In the genomic region with DNA sequence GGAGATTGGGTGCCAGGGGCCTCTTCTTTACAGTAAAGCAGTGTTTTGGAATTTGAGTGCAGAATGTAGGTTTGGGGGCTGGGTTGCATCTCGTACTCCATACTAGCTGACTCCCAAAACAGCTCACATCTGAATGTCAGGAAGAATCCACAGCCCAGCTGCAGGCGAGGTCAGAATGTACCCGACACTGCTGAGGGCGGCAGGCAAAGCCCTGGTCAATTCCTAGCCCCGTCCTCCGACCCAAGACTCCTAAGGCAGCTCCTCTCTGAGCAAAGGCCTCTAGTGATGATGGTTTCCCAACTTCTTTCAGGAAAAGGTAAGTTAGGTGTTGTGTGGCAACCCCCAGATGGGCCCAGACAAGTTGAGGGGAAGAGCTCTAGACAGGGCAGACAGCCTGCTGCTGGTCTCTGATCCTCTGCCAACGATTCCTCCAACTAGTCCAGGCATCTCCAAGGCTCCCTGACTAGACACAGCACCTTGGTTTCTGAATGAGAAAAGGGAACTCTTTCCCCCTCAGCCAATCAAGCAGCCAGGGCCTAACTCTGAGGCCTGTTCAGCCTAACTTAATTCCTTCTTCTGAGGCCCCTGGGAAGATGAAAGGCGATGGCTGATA, we compare ENCODE assay signal across 1 cellular context.
TF ChIP-seq lines count a peak whose summit lies in the region.

No MANE protein-coding gene starts in this region.

TF ChIP-seq in IMR-90, 13 proteins besides CTCF, POLR2A, EP300 and RAD21:
- TF ChIP-seq MAFK (IDR thresholded peaks at IDR 0.05; ENCODE audit: low read depth, low read length), result no peak
- TF ChIP-seq MXI1 (IDR thresholded peaks at IDR 0.05; ENCODE audit: borderline replicate concordance, low read depth, low read length), result no peak
- TF ChIP-seq CEBPB (IDR thresholded peaks at IDR 0.05; ENCODE audit: low read depth, low read length), result no peak
TF ChIP-seq in IMR-90: peak in this region for 0.
